Comparison of ENCODE assay signal across 9 cellular contexts in genomic region chr12:645563-646071, GRCh38. TPM values are rescaled to one million over a fixed set of nuclear protein-coding genes. Genes with fewer than 3 reads are reported as not detected.
DNase-seq lines count a peak whose midpoint lies in the region; ATAC-seq, FAIRE-seq and TF ChIP-seq lines count a peak whose summit lies in the region.
"Had no signal": no experiment of that assay in that cellular context is flagged by ENCODE, and none has a peak within 500 bp of the region (broad histone marks: within the 10 kb centered on the region; RNA-seq: fewer than 3 reads in every experiment).

No MANE protein-coding gene starts in this region.

- TF ChIP-seq POLR2A in gastrocnemius medialis (IDR thresholded peaks at IDR 0.05): no peak

- H3K4me2 ChIP-seq in GM23248 (ENCODE audit: unreplicated experiment): peak overlapping the region; percentile 69

- H3K9me3 ChIP-seq in GM23248 (ENCODE audit: low read depth) (no peaks in the 10 kb centered on the region), ascending aorta (no peaks in the 10 kb centered on the region), gastrocnemius medialis (no peaks in the 10 kb centered on the region)

- H2AFZ ChIP-seq in GM23248: peak overlapping the region; percentile 78

- H3K9ac ChIP-seq in GM23248: peak overlapping the region; percentile 65

- H3K9me2 ChIP-seq in GM23248 (ENCODE audit: insufficient read depth): no peaks in the 10 kb centered on the region

- peak overlapping the region; percentile 18; the same call in 1 of the 2 replicates for H3K4me3 ChIP-seq in GM23248
- peak overlapping the region in 1 of 2 donors; percentile 7 for H3K4me3 ChIP-seq in ascending aorta
- peak overlapping the region in 2 of 4 donors; percentile 9 to 15 for H3K4me3 ChIP-seq in gastrocnemius medialis

- no peak for FAIRE-seq in HTR-8/SVneo (lab: Jason Lieb, UNC)

- ATAC-seq in gastrocnemius medialis (peak; percentile 28 to 32), GM21423 (IDR thresholded peaks at IDR 0.05; ENCODE audit: unreplicated experiment) (no peak)

- H3K27me3 ChIP-seq in GM23248 (replicated peaks; ENCODE audit: insufficient read depth) (no peaks in the 10 kb centered on the region), ascending aorta (no peaks in the 10 kb centered on the region), gastrocnemius medialis (no peaks in the 10 kb centered on the region)

- DNase-seq in GM23248 (peak; percentile 88), ascending aorta (ENCODE audit: low spot score in 2 of 2) (peak in 1 of 2 donors; percentile 67), hippocampal formation (lab: John Stamatoyannopoulos, UW) (peak; percentile 21 to 35), gastrocnemius medialis (peak in 1 of 2 donors; percentile 56), NCI-H446 treated with DMSO at 0.1 percent for 48 hours (lab: John Stamatoyannopoulos, UW) (no peak), HTR-8/SVneo (ENCODE audit: insufficient read length, low spot score) (no peak), NOMO-1 treated with DMSO at 0.1 percent for 48 hours (lab: John Stamatoyannopoulos, UW; ENCODE audit: unreplicated experiment) (no peak)
- DNase-seq: stimulated activated naive CD4-positive, alpha-beta T cell had no signal

- intact Hi-C loops in ascending aorta (cut with DNase I) (loop anchor here (1.0 to 2.0 kb wide), 2 partner anchors 13 to 72 kb away; no protein-coding TSS in a partner anchor), gastrocnemius medialis (cut with DNase I; ENCODE audit: low total_unique reads) (loop anchor here (1.0 kb wide), 1 partner anchor 106 kb away; no protein-coding TSS in a partner anchor)

- H3K27ac ChIP-seq in GM23248 (peak overlapping the region; percentile 92), ascending aorta (peak overlapping the region; percentile 97 to 99), gastrocnemius medialis (peak overlapping the region; percentile 91 to 99 (median 96))

- no peaks in the 10 kb centered on the region for H3K79me2 ChIP-seq in GM23248 (ENCODE audit: insufficient read depth)

- H3K4me1 ChIP-seq in GM23248 (ENCODE audit: insufficient read depth) (peaks cover 43% of the 10 kb centered on the region), ascending aorta (peaks cover 18 to 36% of the 10 kb centered on the region in 2 donors), gastrocnemius medialis (peaks cover 44 to 64% of the 10 kb centered on the region in 2 donors)

- TF ChIP-seq CTCF in ascending aorta (IDR thresholded peaks at IDR 0.05) (no peak), gastrocnemius medialis (IDR thresholded peaks at IDR 0.05 in 4 of 5, conservative IDR thresholded peaks at IDR 0.05 in 1 of 5) (no peak)

- H4K20me1 ChIP-seq in GM23248 (ENCODE audit: insufficient read depth): no peaks in the 10 kb centered on the region

- in situ Hi-C loops in GM23248 (cut with MboI): no loop called here
- in situ Hi-C loops in gastrocnemius medialis (cut with MboI; ENCODE audit: low sequenced_read_pairs in 4 of 4): loop anchor here in 3 of 4 donors (5.0 to 10.0 kb wide), 4 partner anchors 68 to 107 kb away; partner anchors contain the start of gene WNK1 (in 1 of the 3)

- 3 to 4% methylated on average over 8 of the region's 8 CpGs for WGBS in GM23248 (ENCODE audit: low coverage in 1 of 2, low lambda C conversion rate in 2 of 2, missing lambda C conversion rate in 2 of 2), 2 experiments

- H3F3A ChIP-seq in GM23248 (ENCODE audit: insufficient read depth): peaks cover 36% of the 10 kb centered on the region

- no peaks in the 10 kb centered on the region for H3K36me3 ChIP-seq in GM23248 (ENCODE audit: low read depth)
- H3K36me3 ChIP-seq in ascending aorta: no peaks in the 10 kb centered on the region
- no peaks in the 10 kb centered on the region for H3K36me3 ChIP-seq in gastrocnemius medialis

RNA-seq across cellular contexts. Expression of gene NINJ2, which starts 17.6 kb away (rescaled TPM):
- total RNA-seq in GM23248 (2014; rRNA removed; shearing (Covaris generic)): 5.2 and 5.9 TPM in 2 replicates
- polyA plus RNA-seq in GM23248 (2016; fragmentation: Nextera tagmentation; extraction: Ambion mirVana): 4.9 and 6.4 TPM in 2 replicates
- total RNA-seq in ascending aorta (24.1 TPM), gastrocnemius medialis (100 to 1,000 TPM in 1 of 4 donors, 10 to 100 TPM in 3; 12.0 to 106 (median 78.5) TPM)

Comparison
In these comparisons a context has a peak if more than half of its experiments do, and no peak if none do; other contexts are left out.
1. DNase-seq: peak in GM23248 (single experiment) and hippocampal formation (2 of 2); none in NCI-H446 treated with DMSO at 0.1 percent for 48 hours (single experiment), HTR-8/SVneo (single experiment) and NOMO-1 treated with DMSO at 0.1 percent for 48 hours (single experiment).
2. Peak in every context shown above with its lines, with median percentiles within 50 percentile points of each other: H3K27ac ChIP-seq.